ENCODE assay signal across 32 cellular contexts in the genomic region with DNA sequence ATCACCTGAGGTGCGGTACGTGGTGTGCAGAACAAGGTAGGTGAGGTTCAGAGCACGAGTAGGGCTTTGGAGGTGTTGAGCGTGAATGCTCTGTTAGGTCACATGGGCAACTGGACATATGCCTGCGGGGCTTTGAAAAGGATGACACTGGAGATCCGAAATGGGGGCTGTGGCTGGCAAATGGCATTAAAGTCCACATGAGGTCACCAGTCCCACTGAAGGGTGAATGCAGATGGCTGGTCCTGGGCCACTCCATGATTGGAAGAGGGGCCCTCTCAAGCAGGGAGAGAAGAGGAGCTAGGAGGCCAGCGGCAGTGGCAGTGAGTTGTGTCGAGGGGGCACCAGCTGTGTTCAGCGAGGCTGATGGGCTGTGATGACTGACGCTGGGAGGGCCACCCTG.
"Had no signal": no experiment of that assay in that cellular context is flagged by ENCODE, and none has a peak within 500 bp of the region (broad histone marks: within the 10 kb centered on the region; RNA-seq: fewer than 3 reads in every experiment).

No MANE protein-coding gene starts in this region.

- H3K27ac ChIP-seq: body of pancreas, coronary artery, dorsolateral prefrontal cortex, WERI-Rb-1 had no signal

- DNase-seq: activated B cell treated with CpG ODN at 0.5 μM for 24 hours; activated CD4-positive, alpha-beta T cell treated with anti-CD3 and anti-CD28 coated beads for 48 hours; activated CD4-positive, alpha-beta T cell treated with anti-CD3 and anti-CD28 coated beads, Interleukin-2, amount 50 U/mL, for 1 hour; activated CD4-positive, alpha-beta T cell treated with anti-CD3 and anti-CD28 coated beads, Interleukin-2, amount 50 U/mL, for 48 hours; activated CD8-positive, alpha-beta memory T cell treated with anti-CD3 and anti-CD28 coated beads for 24 hours; activated CD8-positive, alpha-beta T cell treated with anti-CD3 and anti-CD28 coated beads for 36 hours; activated effector memory CD4-positive, alpha-beta T cell treated with Interleukin-2 at 50 U/mL for 16 hours; activated gamma-delta T cell treated with Interleukin-2 at 50 U/mL for 16 hours; activated naive CD4-positive, alpha-beta T cell treated with anti-CD3 and anti-CD28 coated beads, Interleukin-2, amount 50 U/mL, for 16 hours; activated naive CD4-positive, alpha-beta T cell treated with Interleukin-2 at 50 U/mL for 16 hours; activated T-cell treated with anti-CD3 and anti-CD28 coated beads, Interleukin-2, amount 50 U/mL, for 4 hours; amniotic stem cell; anterior cingulate cortex; body of pancreas; central memory CD4-positive, alpha-beta T cell; cerebellar nuclear complex; dorsolateral prefrontal cortex; effector memory CD4-positive, alpha-beta T cell; endodermal cell; foreskin fibroblast; head of caudate nucleus; T-helper 1 cell; T-helper 17 cell; T1000; WERI-Rb-1 had no signal

- H3K36me3 Mint-ChIP-seq: activated naive CD8-positive, alpha-beta T cell had no signal

- H3K36me3 ChIP-seq: WERI-Rb-1 had no signal

- H3K4me3 Mint-ChIP-seq: activated B cell treated with CpG ODN at 0.5 μM for 24 hours; activated CD8-positive, alpha-beta T cell treated with anti-CD3 and anti-CD28 coated beads for 36 hours; activated naive CD8-positive, alpha-beta T cell; activated T-cell treated with anti-CD3 and anti-CD28 coated beads, Interleukin-2, amount 50 U/mL, for 4 hours; activated T-helper 17 cell treated with anti-CD3 and anti-CD28 coated beads, Interleukin-2, amount 50 U/mL, for 72 hours; dendritic cell treated with granulocyte-macrophage colony-stimulating factor and Interleukin-4, amounts not matched to agents 40 ng/mL and 50 ng/mL, for 4 days; endodermal cell; T-helper 17 cell; T-helper 2 cell treated with Interferon-gamma antibody and Interleukin-4, amounts not matched to agents 5 μg/mL and 100 μg/mL, for 36 hours had no signal

- H3K4me3 ChIP-seq: body of pancreas, coronary artery, dorsolateral prefrontal cortex had no signal

- H3K4me1 Mint-ChIP-seq: activated B cell treated with CpG ODN at 0.5 μM for 24 hours; activated T-helper 17 cell treated with anti-CD3 and anti-CD28 coated beads, Interleukin-2, amount 50 U/mL, for 72 hours; endodermal cell; T-helper 17 cell had no signal

- H3K27me3 ChIP-seq: body of pancreas had no signal

- H3K27ac Mint-ChIP-seq: activated B cell treated with CpG ODN at 0.5 μM for 24 hours; activated CD8-positive, alpha-beta T cell treated with anti-CD3 and anti-CD28 coated beads for 36 hours; activated naive CD8-positive, alpha-beta T cell; activated T-helper 17 cell treated with anti-CD3 and anti-CD28 coated beads, Interleukin-2, amount 50 U/mL, for 72 hours; dendritic cell treated with granulocyte-macrophage colony-stimulating factor and Interleukin-4, amounts not matched to agents 40 ng/mL and 50 ng/mL, for 4 days; endodermal cell; T-helper 17 cell; T-helper 2 cell treated with Interferon-gamma antibody and Interleukin-4, amounts not matched to agents 5 μg/mL and 100 μg/mL, for 36 hours had no signal

- H3K4me1 ChIP-seq: body of pancreas had no signal

- H3K9me3 ChIP-seq: body of pancreas had no signal

- H3K9me3 Mint-ChIP-seq: activated B cell treated with CpG ODN at 0.5 μM for 24 hours; activated CD8-positive, alpha-beta T cell treated with anti-CD3 and anti-CD28 coated beads for 36 hours; activated T-cell treated with anti-CD3 and anti-CD28 coated beads, Interleukin-2, amount 50 U/mL, for 4 hours; endodermal cell; T-helper 2 cell treated with Interferon-gamma antibody and Interleukin-4, amounts not matched to agents 5 μg/mL and 100 μg/mL, for 36 hours had no signal

- H3K27me3 Mint-ChIP-seq: activated B cell treated with CpG ODN at 0.5 μM for 24 hours; dendritic cell treated with granulocyte-macrophage colony-stimulating factor and Interleukin-4, amounts not matched to agents 40 ng/mL and 50 ng/mL, for 4 days had no signal

- ATAC-seq: activated CD4-positive, CD25-positive, alpha-beta regulatory T cell treated with anti-CD3 and anti-CD28 coated beads, Interleukin-2, amount 50 U/mL, for 24 hours; activated CD8-positive, alpha-beta T cell treated with anti-CD3 and anti-CD28 coated beads for 36 hours; activated T-cell treated with anti-CD3 and anti-CD28 coated beads, Interleukin-2, amount 50 U/mL, for 4 hours; activated T-helper 17 cell treated with anti-CD3 and anti-CD28 coated beads, Interleukin-2, amount 50 U/mL, for 72 hours; body of pancreas; esophagus mucosa; T-helper 17 cell had no signal
